Comparison of ENCODE assay signal across 17 cellular contexts in genomic region chr2:85427300-85427699, GRCh38. TPM values are rescaled to one million over a fixed set of nuclear protein-coding genes. Genes with fewer than 3 reads are reported as not detected.
A peak's percentile ranks its signal among the peaks of the same experiment; 100 is the strongest.
DNase-seq lines count a peak whose midpoint lies in the region; ATAC-seq, FAIRE-seq and TF ChIP-seq lines count a peak whose summit lies in the region.
"Had no signal": no experiment of that assay in that cellular context is flagged by ENCODE, and none has a peak within 500 bp of the region (broad histone marks: within the 10 kb centered on the region; RNA-seq: fewer than 3 reads in every experiment).

No MANE protein-coding gene starts in this region.

- BruUV-seq in IMR-90 (replicated peaks; lab: Mats Ljungman, UMichigan) (no TSS peak), HepG2 (replicated peaks; lab: Mats Ljungman, UMichigan) (no TSS peak)

- DNase-seq in IMR-90 (no peak), RWPE1 (ENCODE audit: low spot score) (no peak), HepG2 (ENCODE audit: low spot score) (no peak), transverse colon (peak; percentile 39), lower lobe of right lung (no peak)
- no peak for DNase-seq in activated effector memory CD4-positive, alpha-beta T cell treated with Interleukin-2 at 50 U/mL for 16 hours
- DNase-seq: DMS79 treated with DMSO at 0.1 percent for 48 hours, GM23248, KG1, NCI-H1417, NCI-H187, NCI-H2107, NCI-H510A treated with DMSO at 0.1 percent for 48 hours, SJCRH30 had no signal

- H4K5ac ChIP-seq in IMR-90 (ENCODE audit: low read depth, low read length): no peak overlapping the region

- TF ChIP-seq CTCF in IMR-90 (conservative IDR thresholded peaks at IDR 0.05; ENCODE audit: low read depth, low read length) (no peak), RWPE1 (conservative IDR thresholded peaks at IDR 0.05; ENCODE audit: low read depth) (no peak), HepG2 (CRISPR knock-in tag; IDR thresholded peaks at IDR 0.05) (no peak), transverse colon (IDR thresholded peaks at IDR 0.05) (no peak), lower lobe of right lung (IDR thresholded peaks at IDR 0.05) (no peak)

- H3K4me1 ChIP-seq in IMR-90 (ENCODE audit: control insufficient read depth, insufficient read depth, low read length) (peaks cover 4% of the 10 kb centered on the region), HepG2 (ENCODE audit: insufficient read depth, low read length) (peaks cover 38% of the 10 kb centered on the region), transverse colon (peaks cover 0 to 7% (median 3%) of the 10 kb centered on the region in 4 donors), lower lobe of right lung (peaks cover 5% of the 10 kb centered on the region)

- TF ChIP-seq POLR2A in IMR-90 (IDR thresholded peaks at IDR 0.05; ENCODE audit: low read depth, low read length) (no peak), HepG2 (IDR thresholded peaks at IDR 0.05; ENCODE audit: insufficient read depth in 1 of 2, low read depth in 2 of 2, low read length in 2 of 2) (no peak), transverse colon (IDR thresholded peaks at IDR 0.05) (no peak)

- no peaks in the 10 kb centered on the region for H4K20me1 ChIP-seq in IMR-90 (ENCODE audit: insufficient read depth, low read length)
- no peaks in the 10 kb centered on the region for H4K20me1 ChIP-seq in HepG2 (ENCODE audit: insufficient read depth, low read length)

- no peak overlapping the region for H2AFZ ChIP-seq in IMR-90 (replicated peaks; ENCODE audit: low read length, poor library complexity)
- no peak overlapping the region for H2AFZ ChIP-seq in HepG2 (ENCODE audit: low read length)
- H2AFZ ChIP-seq: GM23248 had no signal

- no peak overlapping the region for H2AK9ac ChIP-seq in IMR-90 (replicated peaks; ENCODE audit: low read depth, low read length, poor library complexity)

- CTCF ChIA-PET in IMR-90 (lab: Yijun Ruan, JAX) (interaction anchor here (2.5 kb wide), 1 partner anchor 112 kb away, joined by 7 read pairs; the partner anchor contains the start of gene MAT2A), RWPE1 (lab: Yijun Ruan, JAX) (no interaction called here), HepG2 (lab: Yijun Ruan, JAX; ENCODE audit: low intra/inter-chr PET ratio, low total read pairs) (no interaction called here)

- H3K18ac ChIP-seq in IMR-90 (ENCODE audit: low read depth, low read length): no peak overlapping the region

- H3K27ac ChIP-seq in IMR-90 (ENCODE audit: insufficient read depth, low read length) (no peak overlapping the region), RWPE1 (peak overlapping the region; percentile 34; the same call in 1 of the 2 replicates), HepG2 (ENCODE audit: extremely low read length, insufficient read depth, low read length) (no peak overlapping the region), transverse colon (no peak overlapping the region), lower lobe of right lung (no peak overlapping the region)
- H3K27ac ChIP-seq: GM23248, SJCRH30 had no signal

- H2BK120ac ChIP-seq in IMR-90 (ENCODE audit: low read depth, low read length): no peak overlapping the region

- no peak overlapping the region for H3K56ac ChIP-seq in IMR-90 (ENCODE audit: extremely low read depth, insufficient read depth, low read length)

- POLR2A ChIA-PET in IMR-90 (lab: Charles Lee; ENCODE audit: unreplicated experiment) (interaction anchor here (2.7 kb wide), 1 partner anchor 112 kb away, joined by 17 read pairs; the partner anchor contains the start of gene MAT2A), RWPE1 (lab: Yijun Ruan, JAX; ENCODE audit: low non-redundant PET) (no interaction called here), HepG2 (lab: Yijun Ruan, JAX) (interaction anchor here (0.8 to 1.1 kb wide), 2 partner anchors 9 to 111 kb away, joined by 3 to 5 read pairs; partner anchors contain the start of gene MAT2A)

- H3K23ac ChIP-seq in IMR-90 (ENCODE audit: low read depth, low read length): no peak overlapping the region

- no peak overlapping the region for H4K91ac ChIP-seq in IMR-90 (ENCODE audit: insufficient read depth, low read depth, low read length)

- no peak overlapping the region for H2BK15ac ChIP-seq in IMR-90 (ENCODE audit: low read depth, low read length)

- no peak overlapping the region for H4K8ac ChIP-seq in IMR-90 (ENCODE audit: low read depth in 2 of 2, low read length in 2 of 2)

- H3K9me1 ChIP-seq in IMR-90 (ENCODE audit: insufficient read depth, low read length): peaks cover 3% of the 10 kb centered on the region; the same call in 1 of the 2 replicates

- H3K9ac ChIP-seq in IMR-90 (ENCODE audit: low read depth, low read length) (no peak overlapping the region), HepG2 (ENCODE audit: insufficient read depth, low read depth, low read length) (no peak overlapping the region)
- H3K9ac ChIP-seq: GM23248 had no signal

- dilution Hi-C loops in IMR-90 (cut with HindIII; ENCODE audit: low sequenced_read_pairs, unreplicated experiment): no loop called here

- intact Hi-C loops in IMR-90 (cut with micrococcal nuclease) (no loop called here), HepG2 (cut with micrococcal nuclease; ENCODE audit: unreplicated experiment) (no loop called here), transverse colon (cut with DNase I; ENCODE audit: low total_unique reads) (no loop called here), lower lobe of right lung (cut with DNase I) (no loop called here)

- FAIRE-seq in HepG2 (lab: Jason Lieb, UNC): no peak

- H2AK5ac ChIP-seq in IMR-90 (ENCODE audit: low read depth, low read length): peak overlapping the region; percentile 33; the same call in 1 of the 2 replicates

- H3K36me3 ChIP-seq in IMR-90 (ENCODE audit: control insufficient read depth, insufficient read depth, low read length): no peaks in the 10 kb centered on the region
- no peaks in the 10 kb centered on the region for H3K36me3 ChIP-seq in HepG2 (replicated peaks in 1 of 2; ENCODE audit: control insufficient read depth in 1 of 2, insufficient read depth in 2 of 2, low read length in 2 of 2)
- H3K36me3 ChIP-seq in transverse colon: no peaks in the 10 kb centered on the region
- H3K36me3 ChIP-seq in lower lobe of right lung: no peaks in the 10 kb centered on the region
- H3K36me3 ChIP-seq: SJCRH30 had no signal

- ATAC-seq in IMR-90 (ENCODE audit: low read depth) (no peak), HepG2 (no peak), GM19397 (IDR thresholded peaks at IDR 0.05; ENCODE audit: unreplicated experiment) (no peak), lower lobe of right lung (no peak)
- ATAC-seq: HCT116 had no signal

- no CpG with 5 or more reads among the region's 3 CpGs for WGBS in IMR-90 (ENCODE audit: extremely low coverage in 2 of 2, insufficient read length in 1 of 2), 2 experiments
- 13% methylated on average over 3 of the region's 3 CpGs for WGBS in HepG2 (ENCODE audit: low lambda C conversion rate)
- 31 to 59% methylated on average over 3 of the region's 3 CpGs for WGBS in transverse colon (ENCODE audit: low coverage in 1 of 2), 2 donors

- no peaks in the 10 kb centered on the region for H3K79me2 ChIP-seq in HepG2 (ENCODE audit: insufficient read depth, low read length)

- H3K14ac ChIP-seq in IMR-90 (replicated peaks; ENCODE audit: low read depth, low read length): no peak overlapping the region

- H2BK20ac ChIP-seq in IMR-90 (ENCODE audit: low read depth, low read length): no peak overlapping the region

- H3K4me3 ChIP-seq in IMR-90 (ENCODE audit: insufficient read depth, low read depth, low read length): no peak overlapping the region
- H3K4me3 ChIP-seq in HepG2 (replicated peaks in 1 of 3; ENCODE audit: insufficient read depth in 1 of 3, low read depth in 2 of 3, low read length in 3 of 3): no peak overlapping the region
- H3K4me3 ChIP-seq in transverse colon: no peak overlapping the region
- H3K4me3 ChIP-seq in lower lobe of right lung: no peak overlapping the region
- H3K4me3 ChIP-seq: GM23248, SJCRH30 had no signal

- no peak overlapping the region for H3K4ac ChIP-seq in IMR-90 (ENCODE audit: low read depth, low read length)

- TF ChIP-seq EP300 in HepG2 (IDR thresholded peaks at IDR 0.05; ENCODE audit: low read depth in 2 of 2, low read length in 2 of 2) (no peak), HepG2 (CRISPR knock-in tag; IDR thresholded peaks at IDR 0.05; ENCODE audit: borderline replicate concordance) (no peak), transverse colon (IDR thresholded peaks at IDR 0.05; ENCODE audit: low read depth) (no peak)

- no peak overlapping the region for H3K4me2 ChIP-seq in IMR-90 (ENCODE audit: low read depth, low read length)
- no peak overlapping the region for H3K4me2 ChIP-seq in HepG2 (ENCODE audit: low read depth, low read length)

- H2BK5ac ChIP-seq in IMR-90 (ENCODE audit: low read depth, low read length, poor library complexity, severe bottlenecking): no peak overlapping the region

- H3K27me3 ChIP-seq in IMR-90 (ENCODE audit: control insufficient read depth, insufficient read depth, low read length) (no peaks in the 10 kb centered on the region), HepG2 (ENCODE audit: control insufficient read depth in 1 of 2, insufficient read depth in 2 of 2, low read length in 2 of 2) (peaks cover 4 to 39% of the 10 kb centered on the region in 2 experiments; a peak in 4 of 5 replicates), transverse colon (no peaks in the 10 kb centered on the region), lower lobe of right lung (ENCODE audit: low read depth) (no peaks in the 10 kb centered on the region)
- H3K27me3 ChIP-seq: SJCRH30 had no signal

- no peak for TF ChIP-seq RAD21 in IMR-90 (IDR thresholded peaks at IDR 0.05; ENCODE audit: low read length)
- TF ChIP-seq RAD21 in HepG2 (CRISPR knock-in tag; IDR thresholded peaks at IDR 0.05): no peak

- H3K79me1 ChIP-seq in IMR-90 (ENCODE audit: low read depth in 1 of 2, low read length in 2 of 2): peaks cover 0 to 3% of the 10 kb centered on the region in 2 experiments; a peak in 1 of 4 replicates

- in situ Hi-C loops in IMR-90 (cut with MboI; ENCODE audit: low sequenced_read_pairs) (no loop called here), HepG2 (cut with HindIII; ENCODE audit: extremely low pct_ligation_motif_present, low pct_unique_long_range_greater_than_20kb) (no loop called here), transverse colon (cut with MboI; ENCODE audit: low pct_ligation_motif_present in 1 of 4, low pct_unique_long_range_greater_than_20kb in 1 of 4, low sequenced_read_pairs in 3 of 4) (no loop called here)

- H3K9me3 ChIP-seq in IMR-90 (ENCODE audit: control insufficient read depth, insufficient read depth, low read length) (no peaks in the 10 kb centered on the region), HepG2 (ENCODE audit: low read length) (no peaks in the 10 kb centered on the region), transverse colon (no peaks in the 10 kb centered on the region), lower lobe of right lung (no peaks in the 10 kb centered on the region)
- H3K9me3 ChIP-seq: SJCRH30 had no signal

RNA-seq across cellular contexts. Expression of gene SH2D6, which starts 8.8 kb away (rescaled TPM):
- total RNA-seq in IMR-90 (2012; rRNA removed): 0.36 TPM in 1 of 2 replicates, not detected in the other
- 0.32 and 0.37 TPM in 2 replicates for polyA plus RNA-seq in IMR-90 (2012; rRNA removed)
- 0.16 TPM in 1 of 2 replicates, not detected in the other for polyA plus RNA-seq in IMR-90 (2012; cell fraction: cytosol; rRNA removed)
- 1.0 and 1.2 TPM in 2 replicates for polyA plus RNA-seq in IMR-90 (2012; cell fraction: nucleus; rRNA removed; ENCODE audit: low replicate concordance)
- total RNA-seq in HepG2 (2016; rRNA removed; fragmentation: Illumina TruSeq; extraction: Trizol): 0.11 and 0.29 TPM in 2 replicates
- 1.1 and 1.3 TPM in 2 replicates for total RNA-seq in HepG2 (2016; cell fraction: cytosol; rRNA removed; fragmentation: Illumina TruSeq; extraction: Trizol; ENCODE audit: low read depth)
- 0.41 TPM in 1 of 2 replicates, not detected in the other for total RNA-seq in HepG2 (2016; cell fraction: insoluble cytoplasmic fraction; rRNA removed; fragmentation: Illumina TruSeq; extraction: Trizol)
- total RNA-seq in HepG2 (2016; cell fraction: membrane; rRNA removed; fragmentation: Illumina TruSeq; extraction: Trizol): 1.6 and 1.9 TPM in 2 replicates
- total RNA-seq in HepG2 (2016; cell fraction: nucleus; rRNA removed; fragmentation: Illumina TruSeq; extraction: Trizol): 0.93 and 1.0 TPM in 2 replicates
- polyA plus RNA-seq in HepG2 (2011; rRNA removed): 0.18 and 0.26 TPM in 2 replicates
- 0.08 and 0.21 TPM in 2 replicates for polyA plus RNA-seq in HepG2 (2011; cell fraction: cytosol; rRNA removed)
- polyA plus RNA-seq in HepG2 (2011; cell fraction: nucleus; rRNA removed): 0.19 and 0.51 TPM in 2 replicates
- polyA plus RNA-seq in HepG2 (2012): not detected in 2 replicates
- polyA plus RNA-seq in HepG2 (2016; cell fraction: cytosol; fragmentation: Illumina TruSeq; extraction: Trizol; ENCODE audit: low read depth): not detected in 2 replicates
- polyA plus RNA-seq in HepG2 (2016; cell fraction: insoluble cytoplasmic fraction; fragmentation: Illumina TruSeq; extraction: Trizol; ENCODE audit: low read depth): not detected in 2 replicates
- polyA plus RNA-seq in HepG2 (2016; cell fraction: membrane; fragmentation: Illumina TruSeq; extraction: Trizol; ENCODE audit: low read depth): 0.26 and 0.30 TPM in 2 replicates
- 1.2 TPM in 1 of 2 replicates, not detected in the other for polyA plus RNA-seq in HepG2 (2016; cell fraction: nucleus; fragmentation: Illumina TruSeq; extraction: Trizol; ENCODE audit: insufficient read depth, low read depth)
- polyA minus RNA-seq in HepG2 (2011; rRNA and poly(A)+ RNA removed; ENCODE audit: low replicate concordance): 0.74 and 1.7 TPM in 2 replicates
- polyA minus RNA-seq in HepG2 (2011; cell fraction: cytosol; rRNA and poly(A)+ RNA removed): 0.69 and 1.3 TPM in 2 replicates
- polyA minus RNA-seq in HepG2 (2011; cell fraction: nucleus; rRNA and poly(A)+ RNA removed): 0.77 and 1.6 TPM in 2 replicates
- total RNA-seq in transverse colon: 10 to 100 TPM in 2 of 4 donors, 1 to 10 TPM in 1, not detected in 1; 7.6 to 14.2 (median 11.4) TPM
- 0.97 TPM for total RNA-seq in lower lobe of right lung
- total RNA-seq: GM23248, M059J had no signal

RNA-seq across cellular contexts. Expression of gene CAPG, which starts 17.1 kb away (rescaled TPM):
- total RNA-seq in IMR-90 (2012; rRNA removed): 53.3 and 79.9 TPM in 2 replicates
- 98.3 and 122 TPM in 2 replicates for polyA plus RNA-seq in IMR-90 (2012; rRNA removed)
- 106 and 143 TPM in 2 replicates for polyA plus RNA-seq in IMR-90 (2012; cell fraction: cytosol; rRNA removed)
- 43.3 and 75.0 TPM in 2 replicates for polyA plus RNA-seq in IMR-90 (2012; cell fraction: nucleus; rRNA removed; ENCODE audit: low replicate concordance)
- 18.2 and 26.5 TPM in 2 replicates for total RNA-seq in HepG2 (2016; rRNA removed; fragmentation: Illumina TruSeq; extraction: Trizol)
- total RNA-seq in HepG2 (2016; cell fraction: cytosol; rRNA removed; fragmentation: Illumina TruSeq; extraction: Trizol; ENCODE audit: low read depth): 3.5 and 5.7 TPM in 2 replicates
- total RNA-seq in HepG2 (2016; cell fraction: insoluble cytoplasmic fraction; rRNA removed; fragmentation: Illumina TruSeq; extraction: Trizol): 22.4 and 25.2 TPM in 2 replicates
- total RNA-seq in HepG2 (2016; cell fraction: membrane; rRNA removed; fragmentation: Illumina TruSeq; extraction: Trizol): 7.7 TPM in 2 replicates
- total RNA-seq in HepG2 (2016; cell fraction: nucleus; rRNA removed; fragmentation: Illumina TruSeq; extraction: Trizol): 6.2 and 8.8 TPM in 2 replicates
- polyA plus RNA-seq in HepG2 (2011; rRNA removed): 10.6 and 12.7 TPM in 2 replicates
- polyA plus RNA-seq in HepG2 (2011; cell fraction: cytosol; rRNA removed): 7.9 and 13.0 TPM in 2 replicates
- 6.3 and 7.4 TPM in 2 replicates for polyA plus RNA-seq in HepG2 (2011; cell fraction: nucleus; rRNA removed)
- polyA plus RNA-seq in HepG2 (2012): 6.7 and 7.8 TPM in 2 replicates
- polyA plus RNA-seq in HepG2 (2016; cell fraction: cytosol; fragmentation: Illumina TruSeq; extraction: Trizol; ENCODE audit: low read depth): 2.9 and 4.2 TPM in 2 replicates
- polyA plus RNA-seq in HepG2 (2016; cell fraction: insoluble cytoplasmic fraction; fragmentation: Illumina TruSeq; extraction: Trizol; ENCODE audit: low read depth): 18.1 and 22.6 TPM in 2 replicates
- polyA plus RNA-seq in HepG2 (2016; cell fraction: membrane; fragmentation: Illumina TruSeq; extraction: Trizol; ENCODE audit: low read depth): 3.2 and 4.7 TPM in 2 replicates
- 11.5 and 13.0 TPM in 2 replicates for polyA plus RNA-seq in HepG2 (2016; cell fraction: nucleus; fragmentation: Illumina TruSeq; extraction: Trizol; ENCODE audit: insufficient read depth, low read depth)
- polyA minus RNA-seq in HepG2 (2011; rRNA and poly(A)+ RNA removed; ENCODE audit: low replicate concordance): 9.5 and 243 TPM in 2 replicates
- 5.7 and 10.2 TPM in 2 replicates for polyA minus RNA-seq in HepG2 (2011; cell fraction: cytosol; rRNA and poly(A)+ RNA removed)
- polyA minus RNA-seq in HepG2 (2011; cell fraction: nucleus; rRNA and poly(A)+ RNA removed): 3.7 and 5.7 TPM in 2 replicates
- total RNA-seq in transverse colon: 10 to 100 TPM; 18.3 to 92.1 (median 45.2) TPM
- total RNA-seq in lower lobe of right lung: 555 TPM
